ENCODE assay signal across 20 cellular contexts in the genomic region with DNA sequence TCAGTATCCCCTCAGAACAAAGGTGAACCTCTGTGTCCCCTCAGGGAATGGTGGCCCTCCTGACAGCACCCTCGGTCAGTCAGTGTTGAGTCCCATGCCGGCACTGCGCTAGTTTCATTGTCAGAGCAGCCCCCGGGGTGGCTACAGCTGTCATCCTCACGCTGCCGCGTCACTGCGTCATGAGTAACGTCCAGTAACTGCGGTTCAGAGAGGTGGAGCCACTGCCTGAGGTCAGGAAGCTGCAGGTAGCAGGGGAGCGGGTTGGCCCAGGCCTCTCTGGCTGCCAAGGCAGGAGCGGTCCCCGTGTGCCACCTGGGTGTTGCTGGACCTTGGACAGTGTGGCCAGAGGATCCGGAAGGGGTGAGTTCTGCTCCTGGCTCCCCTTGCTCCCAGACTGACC. TPM values are rescaled to one million over a fixed set of nuclear protein-coding genes. Genes with fewer than 3 reads are reported as not detected.
"Had no signal": no experiment of that assay in that cellular context is flagged by ENCODE, and none has a peak within 500 bp of the region (broad histone marks: within the 10 kb centered on the region; RNA-seq: fewer than 3 reads in every experiment).

No MANE protein-coding gene starts in this region.

- H3K36me3 Mint-ChIP-seq: activated naive CD4-positive, alpha-beta T cell treated with anti-CD3 and anti-CD28 coated beads, Interleukin-2, amount 10 ng/mL, durations not matched to agents 7 days and 5 days; brain; mesothelial cell of epicardium had no signal

- H3K27me3 ChIP-seq: heart left ventricle, left lung had no signal

- DNase-seq: activated CD4-positive, alpha-beta T cell treated with anti-CD3 and anti-CD28 coated beads, Interleukin-2, amount 10 ng/mL, durations not matched to agents 7 days and 5 days; activated CD8-positive, alpha-beta T cell treated with anti-CD3 and anti-CD28 coated beads, Interleukin-2, amount 10 ng/mL, durations not matched to agents 7 days and 5 days; activated naive CD4-positive, alpha-beta T cell treated with anti-CD3 and anti-CD28 coated beads, Interleukin-2, amount 10 ng/mL, durations not matched to agents 7 days and 5 days; activated naive CD8-positive, alpha-beta T cell treated with anti-CD3 and anti-CD28 coated beads, Interleukin-2, amount 50 U/mL, for 24 hours; activated T-cell treated with anti-CD3 and anti-CD28 coated beads, Interleukin-2, amount 50 U/mL, for 24 hours; anterior cingulate cortex; caudate nucleus; erythroblast; heart left ventricle; kidney; nephron progenitor cell; occipital lobe; retina; stimulated activated naive B cell treated with anti-CD40 and anti-IgM and Interleukin-4, amounts not matched to agents 10 μg/mL and 1 μg/mL and 100 μg/mL, for 72 hours had no signal

- H3K27me3 Mint-ChIP-seq: activated naive CD8-positive, alpha-beta T cell treated with anti-CD3 and anti-CD28 coated beads, Interleukin-2, amount 50 U/mL, for 24 hours; activated T-cell treated with anti-CD3 and anti-CD28 coated beads, Interleukin-2, amount 50 U/mL, for 24 hours had no signal

- H3K4me3 ChIP-seq: heart left ventricle, left lung, thoracic aorta had no signal

- H3K4me1 Mint-ChIP-seq: activated CD4-positive, alpha-beta T cell treated with anti-CD3 and anti-CD28 coated beads, Interleukin-2, amount 10 ng/mL, durations not matched to agents 7 days and 5 days; activated naive CD4-positive, alpha-beta T cell treated with anti-CD3 and anti-CD28 coated beads, Interleukin-2, amount 10 ng/mL, durations not matched to agents 7 days and 5 days; activated naive CD8-positive, alpha-beta T cell treated with anti-CD3 and anti-CD28 coated beads, Interleukin-2, amount 50 U/mL, for 24 hours had no signal

- H3K4me1 ChIP-seq: left lung had no signal

- H3K9me3 Mint-ChIP-seq: activated CD4-positive, alpha-beta T cell treated with anti-CD3 and anti-CD28 coated beads, Interleukin-2, amount 10 ng/mL, durations not matched to agents 7 days and 5 days; activated naive CD4-positive, alpha-beta T cell treated with anti-CD3 and anti-CD28 coated beads, Interleukin-2, amount 10 ng/mL, durations not matched to agents 7 days and 5 days; activated naive CD8-positive, alpha-beta T cell treated with anti-CD3 and anti-CD28 coated beads, Interleukin-2, amount 50 U/mL, for 24 hours; activated T-cell treated with anti-CD3 and anti-CD28 coated beads, Interleukin-2, amount 50 U/mL, for 24 hours; activated T-helper 2 cell treated with anti-CD3 and anti-CD28 coated beads, Interferon-gamma antibody, Interleukin-2, Interleukin-4, amounts not matched to agents 10 μg/mL and 5 μg/mL and 100 μg/mL, durations not matched to agents 14 hours and 24 hours and 36 hours; brain; mesothelial cell of epicardium; nephron progenitor cell had no signal

- ATAC-seq: activated CD4-positive, CD25-positive, alpha-beta regulatory T cell treated with anti-CD3 and anti-CD28 coated beads, Interleukin-2, amount 50 U/mL, for 24 hours; activated CD8-positive, alpha-beta T cell treated with anti-CD3 and anti-CD28 coated beads, Interleukin-2, amount 10 ng/mL, durations not matched to agents 7 days and 5 days; activated naive CD8-positive, alpha-beta T cell treated with anti-CD3 and anti-CD28 coated beads, Interleukin-2, amount 50 U/mL, for 24 hours; stimulated activated naive B cell treated with anti-CD40 and anti-IgM and Interleukin-4, amounts not matched to agents 10 μg/mL and 1 μg/mL and 100 μg/mL, for 72 hours had no signal

- H3K4me3 Mint-ChIP-seq: activated CD4-positive, alpha-beta T cell treated with anti-CD3 and anti-CD28 coated beads, Interleukin-2, amount 10 ng/mL, durations not matched to agents 7 days and 5 days; activated CD8-positive, alpha-beta T cell treated with anti-CD3 and anti-CD28 coated beads, Interleukin-2, amount 10 ng/mL, durations not matched to agents 7 days and 5 days; activated naive CD4-positive, alpha-beta T cell treated with anti-CD3 and anti-CD28 coated beads, Interleukin-2, amount 10 ng/mL, durations not matched to agents 7 days and 5 days; activated naive CD8-positive, alpha-beta T cell treated with anti-CD3 and anti-CD28 coated beads, Interleukin-2, amount 50 U/mL, for 24 hours; activated T-cell treated with anti-CD3 and anti-CD28 coated beads, Interleukin-2, amount 50 U/mL, for 24 hours; brain; mesothelial cell of epicardium; nephron progenitor cell; stimulated activated naive B cell treated with anti-CD40 and anti-IgM and Interleukin-4, amounts not matched to agents 10 μg/mL and 1 μg/mL and 100 μg/mL, for 72 hours had no signal

- H3K27ac Mint-ChIP-seq: activated CD4-positive, alpha-beta T cell treated with anti-CD3 and anti-CD28 coated beads, Interleukin-2, amount 10 ng/mL, durations not matched to agents 7 days and 5 days; activated CD8-positive, alpha-beta T cell treated with anti-CD3 and anti-CD28 coated beads, Interleukin-2, amount 10 ng/mL, durations not matched to agents 7 days and 5 days; activated naive CD4-positive, alpha-beta T cell treated with anti-CD3 and anti-CD28 coated beads, Interleukin-2, amount 10 ng/mL, durations not matched to agents 7 days and 5 days; activated naive CD8-positive, alpha-beta T cell treated with anti-CD3 and anti-CD28 coated beads, Interleukin-2, amount 50 U/mL, for 24 hours; activated T-cell treated with anti-CD3 and anti-CD28 coated beads, Interleukin-2, amount 50 U/mL, for 24 hours; activated T-helper 2 cell treated with anti-CD3 and anti-CD28 coated beads, Interferon-gamma antibody, Interleukin-2, Interleukin-4, amounts not matched to agents 10 μg/mL and 5 μg/mL and 100 μg/mL, durations not matched to agents 14 hours and 24 hours and 36 hours; mesothelial cell of epicardium; stimulated activated naive B cell treated with anti-CD40 and anti-IgM and Interleukin-4, amounts not matched to agents 10 μg/mL and 1 μg/mL and 100 μg/mL, for 72 hours had no signal

- H3K9me3 ChIP-seq: heart left ventricle, left lung, thoracic aorta had no signal

- H3K27ac ChIP-seq: heart left ventricle, left lung, thoracic aorta had no signal

- H3K36me3 ChIP-seq: heart left ventricle, left lung, thoracic aorta had no signal

RNA-seq across cellular contexts. Expression of gene WNT4, which starts 20.2 kb away (rescaled TPM):
- total RNA-seq: activated CD4-positive, alpha-beta T cell treated with anti-CD3 and anti-CD28 coated beads, Interleukin-2, amount 10 ng/mL, durations not matched to agents 7 days and 5 days; activated CD8-positive, alpha-beta T cell treated with anti-CD3 and anti-CD28 coated beads, Interleukin-2, amount 10 ng/mL, durations not matched to agents 7 days and 5 days; activated T-helper 2 cell treated with anti-CD3 and anti-CD28 coated beads, Interferon-gamma antibody, Interleukin-2, Interleukin-4, amounts not matched to agents 10 μg/mL and 5 μg/mL and 100 μg/mL, durations not matched to agents 14 hours and 24 hours and 36 hours; thoracic aorta had no signal
